Comparison of ENCODE assay signal across 39 cellular contexts in genomic region chr6:133689863-133690262, GRCh38.
"Had no signal": no experiment of that assay in that cellular context is flagged by ENCODE, and none has a peak within 500 bp of the region (broad histone marks: within the 10 kb centered on the region; RNA-seq: fewer than 3 reads in every experiment).

No MANE protein-coding gene starts in this region.

- H3K4me3 Mint-ChIP-seq: activated B cell treated with CpG ODN at 0.5 μM for 24 hours; activated CD4-positive, alpha-beta memory T cell treated with anti-CD3 and anti-CD28 coated beads for 36 hours; activated CD4-positive, alpha-beta T cell treated with anti-CD3 and anti-CD28 coated beads, Interleukin-2, amount 10 ng/mL, durations not matched to agents 24 days and 14 days; activated CD8-positive, alpha-beta T cell treated with anti-CD3 and anti-CD28 coated beads for 36 hours; activated naive CD4-positive, alpha-beta T cell treated with anti-CD3 and anti-CD28 coated beads for 36 hours; activated naive CD8-positive, alpha-beta T cell treated with anti-CD3 and anti-CD28 coated beads for 36 hours; activated T-cell treated with anti-CD3 and anti-CD28 coated beads, Interleukin-2, amount 50 U/mL, for 4 hours; activated T-cell treated with anti-CD3 and anti-CD28 coated beads, Interleukin-2, amount 50 U/mL, for 72 hours; activated T-helper 1 cell treated with anti-CD3 and anti-CD28 coated beads, Interleukin-12 subunit alpha, Interleukin-12 subunit beta, Interleukin-2, Interleukin-4 antibody, amounts not matched to agents 30 ng/mL and 10 ng/mL and 1 ng/mL, durations not matched to agents 14 hours and 24 hours and 36 hours; central memory CD8-positive, alpha-beta T cell; T-cell; T-helper 2 cell treated with Interferon-gamma antibody and Interleukin-4, amounts not matched to agents 5 μg/mL and 100 μg/mL, for 36 hours had no signal

- H3K27ac Mint-ChIP-seq: activated B cell treated with CpG ODN at 0.5 μM for 24 hours; activated CD4-positive, alpha-beta memory T cell treated with anti-CD3 and anti-CD28 coated beads for 36 hours; activated CD4-positive, alpha-beta T cell treated with anti-CD3 and anti-CD28 coated beads, Interleukin-2, amount 10 ng/mL, durations not matched to agents 24 days and 14 days; activated CD8-positive, alpha-beta T cell treated with anti-CD3 and anti-CD28 coated beads for 36 hours; activated naive CD4-positive, alpha-beta T cell treated with anti-CD3 and anti-CD28 coated beads for 36 hours; activated naive CD4-positive, alpha-beta T cell treated with anti-CD3 and anti-CD28 coated beads, Interleukin-2, amount 50 U/mL, for 72 hours; activated naive CD8-positive, alpha-beta T cell treated with anti-CD3 and anti-CD28 coated beads for 36 hours; activated T-cell treated with anti-CD3 and anti-CD28 coated beads, Interleukin-2, amount 50 U/mL, for 72 hours; activated T-helper 1 cell treated with anti-CD3 and anti-CD28 coated beads, Interleukin-12 subunit alpha, Interleukin-12 subunit beta, Interleukin-2, Interleukin-4 antibody, amounts not matched to agents 30 ng/mL and 10 ng/mL and 1 ng/mL, durations not matched to agents 14 hours and 24 hours and 36 hours; activated T-helper 17 cell treated with anti-CD3 and anti-CD28 coated beads, Interleukin-2, amount 50 U/mL, for 72 hours; T-cell; T-helper 2 cell treated with Interferon-gamma antibody and Interleukin-4, amounts not matched to agents 5 μg/mL and 100 μg/mL, for 36 hours had no signal

- H3K27me3 ChIP-seq: body of pancreas, brain microvascular endothelial cell, breast epithelium, cardiac muscle cell had no signal

- ATAC-seq: activated CD8-positive, alpha-beta T cell treated with anti-CD3 and anti-CD28 coated beads for 36 hours; activated naive CD4-positive, alpha-beta T cell treated with anti-CD3 and anti-CD28 coated beads, Interleukin-2, amount 50 U/mL, for 72 hours; activated T-cell treated with anti-CD3 and anti-CD28 coated beads, Interleukin-2, amount 50 U/mL, for 4 hours; body of pancreas; T-cell had no signal

- H3K27me3 Mint-ChIP-seq: activated B cell treated with CpG ODN at 0.5 μM for 24 hours; activated CD4-positive, alpha-beta memory T cell treated with anti-CD3 and anti-CD28 coated beads for 36 hours; activated CD4-positive, alpha-beta T cell treated with anti-CD3 and anti-CD28 coated beads, Interleukin-2, amount 10 ng/mL, durations not matched to agents 24 days and 14 days; activated T-helper 17 cell treated with anti-CD3 and anti-CD28 coated beads, Interleukin-2, amount 50 U/mL, for 72 hours; central memory CD8-positive, alpha-beta T cell had no signal

- H3K36me3 Mint-ChIP-seq: activated CD4-positive, alpha-beta memory T cell treated with anti-CD3 and anti-CD28 coated beads for 36 hours; activated naive CD4-positive, alpha-beta T cell treated with anti-CD3 and anti-CD28 coated beads, Interleukin-2, amount 50 U/mL, for 72 hours; activated naive CD8-positive, alpha-beta T cell treated with anti-CD3 and anti-CD28 coated beads for 36 hours; T-cell had no signal

- FAIRE-seq: astrocyte, TTC549 had no signal

- H3K36me3 ChIP-seq: adrenal gland, brain microvascular endothelial cell, breast epithelium, cardiac muscle cell had no signal

- H3K9me3 ChIP-seq: adrenal gland, body of pancreas, breast epithelium had no signal

- H3K4me3 ChIP-seq: adrenal gland, body of pancreas, breast epithelium, cardiac muscle cell had no signal

- H3K4me1 Mint-ChIP-seq: activated B cell treated with CpG ODN at 0.5 μM for 24 hours; activated CD4-positive, alpha-beta T cell treated with anti-CD3 and anti-CD28 coated beads, Interleukin-2, amount 10 ng/mL, durations not matched to agents 24 days and 14 days; activated naive CD8-positive, alpha-beta T cell treated with anti-CD3 and anti-CD28 coated beads for 36 hours; activated T-helper 17 cell treated with anti-CD3 and anti-CD28 coated beads, Interleukin-2, amount 50 U/mL, for 72 hours; central memory CD8-positive, alpha-beta T cell; T-cell had no signal

- H3K27ac ChIP-seq: adrenal gland, body of pancreas, brain microvascular endothelial cell, breast epithelium, cardiac muscle cell, VCaP had no signal

- H3K4me1 ChIP-seq: adrenal gland, body of pancreas, breast epithelium had no signal

- DNase-seq: activated B cell treated with CpG ODN at 0.5 μM for 24 hours; activated CD4-positive, alpha-beta memory T cell treated with anti-CD3 and anti-CD28 coated beads for 36 hours; activated CD4-positive, alpha-beta T cell treated with anti-CD3 and anti-CD28 coated beads for 4 hours; activated CD4-positive, alpha-beta T cell treated with anti-CD3 and anti-CD28 coated beads, Interleukin-2, amount 10 ng/mL, durations not matched to agents 24 days and 14 days; activated CD4-positive, alpha-beta T cell treated with anti-CD3 and anti-CD28 coated beads, Interleukin-2, amount 50 U/mL, for 1 hour; activated CD4-positive, alpha-beta T cell treated with anti-CD3 and anti-CD28 coated beads, Interleukin-2, amount 50 U/mL, for 4 hours; activated CD4-positive, CD25-positive, alpha-beta regulatory T cell treated with anti-CD3 and anti-CD28 coated beads, Interleukin-2, amount 50 U/mL, for 72 hours; activated CD8-positive, alpha-beta memory T cell treated with anti-CD3 and anti-CD28 coated beads, Interleukin-2, amount 50 U/mL, for 4 hours; activated CD8-positive, alpha-beta T cell treated with anti-CD3 and anti-CD28 coated beads for 36 hours; activated effector memory CD4-positive, alpha-beta T cell treated with anti-CD3 and anti-CD28 coated beads, Interleukin-2, amount 50 U/mL, for 16 hours; activated gamma-delta T cell treated with Interleukin-2 at 50 U/mL for 16 hours; activated naive CD4-positive, alpha-beta T cell; activated naive CD4-positive, alpha-beta T cell treated with anti-CD3 and anti-CD28 coated beads for 36 hours; activated naive CD4-positive, alpha-beta T cell treated with anti-CD3 and anti-CD28 coated beads, Interleukin-2, amount 50 U/mL, for 16 hours; activated naive CD8-positive, alpha-beta T cell treated with anti-CD3 and anti-CD28 coated beads for 36 hours; activated T-cell treated with anti-CD3 and anti-CD28 coated beads for 4 hours; activated T-cell treated with anti-CD3 and anti-CD28 coated beads, Interleukin-2, amount 50 U/mL, for 1 hour; activated T-cell treated with anti-CD3 and anti-CD28 coated beads, Interleukin-2, amount 50 U/mL, for 4 hours; activated T-cell treated with anti-CD3 and anti-CD28 coated beads, Interleukin-2, amount 50 U/mL, for 72 hours; adrenal gland; amniotic stem cell; aorta; body of pancreas; brain microvascular endothelial cell; caudate nucleus; cerebellar nuclear complex; T-cell; T-helper 2 cell; T-helper 9 cell had no signal
